Comparison of ENCODE assay signal across 14 cellular contexts in genomic region chr5:149381261-149381985, GRCh38. TPM values are rescaled to one million over a fixed set of nuclear protein-coding genes. Genes with fewer than 3 reads are reported as not detected.
DNase-seq lines count a peak whose midpoint lies in the region; ATAC-seq and TF ChIP-seq lines count a peak whose summit lies in the region.
"Had no signal": no experiment of that assay in that cellular context is flagged by ENCODE, and none has a peak within 500 bp of the region (broad histone marks: within the 10 kb centered on the region; RNA-seq: fewer than 3 reads in every experiment).

No MANE protein-coding gene starts in this region.

- H3K9me3 Mint-ChIP-seq in stimulated activated effector memory CD8-positive, alpha-beta T cell treated with anti-CD3 and anti-CD28 coated beads, Interleukin-12 subunit alpha, Interleukin-12 subunit beta, amount 100 ng/mL, for 72 hours, result no peaks in the 10 kb centered on the region
- H3K9me3 Mint-ChIP-seq: HFFc6 had no signal

- intact Hi-C loops in esophagus squamous epithelium (cut with DNase I), result loop anchor here (5.0 kb wide), 1 partner anchor 51 kb away; no protein-coding TSS in a partner anchor

- ATAC-seq in GM19463 (IDR thresholded peaks at IDR 0.05; ENCODE audit: unreplicated experiment) (peak; percentile 14), HG03432 (IDR thresholded peaks at IDR 0.05; ENCODE audit: unreplicated experiment) (peak; percentile 19)
- peak; percentile 27 for ATAC-seq in stimulated activated effector memory CD8-positive, alpha-beta T cell treated with anti-CD3 and anti-CD28 coated beads, Interleukin-12 subunit alpha, Interleukin-12 subunit beta, amount 100 ng/mL, for 72 hours

- no peaks in the 10 kb centered on the region for H3K27me3 ChIP-seq in esophagus squamous epithelium

- no peak overlapping the region for H3K27ac Mint-ChIP-seq in stimulated activated effector memory CD8-positive, alpha-beta T cell treated with anti-CD3 and anti-CD28 coated beads, Interleukin-12 subunit alpha, Interleukin-12 subunit beta, amount 100 ng/mL, for 72 hours
- H3K27ac Mint-ChIP-seq: HFFc6 had no signal

- no peak for TF ChIP-seq CTCF in esophagus squamous epithelium (IDR thresholded peaks at IDR 0.05)

- H3K27ac ChIP-seq in esophagus squamous epithelium, result peak overlapping the region; percentile 71 to 91 (median 84)
- H3K27ac ChIP-seq: SK-N-MC had no signal

- WGBS in esophagus squamous epithelium, 2 donors, result 55% methylated on average over 5 of the region's 8 CpGs; no CpG with 5 or more reads in 1 of the 2 donors

- H3K4me1 Mint-ChIP-seq in stimulated activated effector memory CD8-positive, alpha-beta T cell treated with anti-CD3 and anti-CD28 coated beads, Interleukin-12 subunit alpha, Interleukin-12 subunit beta, amount 100 ng/mL, for 72 hours, result no peaks in the 10 kb centered on the region

- H3K36me3 Mint-ChIP-seq in stimulated activated effector memory CD8-positive, alpha-beta T cell treated with anti-CD3 and anti-CD28 coated beads, Interleukin-12 subunit alpha, Interleukin-12 subunit beta, amount 100 ng/mL, for 72 hours, result no peaks in the 10 kb centered on the region

- no peaks in the 10 kb centered on the region for H3K36me3 ChIP-seq in esophagus squamous epithelium

- TF ChIP-seq POLR2A in esophagus squamous epithelium (IDR thresholded peaks at IDR 0.05), result no peak

- peak overlapping the region in 3 of 4 donors; percentile 18 to 42 (median 25) for H3K4me3 ChIP-seq in esophagus squamous epithelium
- H3K4me3 ChIP-seq: SK-N-MC had no signal

- DNase-seq in esophagus squamous epithelium (lab: John Stamatoyannopoulos, UW), result no peak
- no peak for DNase-seq in stimulated activated effector memory CD8-positive, alpha-beta T cell treated with anti-CD3 and anti-CD28 coated beads, Interleukin-12 subunit alpha, Interleukin-12 subunit beta, amount 100 ng/mL, for 72 hours (ENCODE audit: low spot score in 2 of 2)
- DNase-seq in SIG-M5 (lab: John Stamatoyannopoulos, UW), result no peak
- DNase-seq in NCI-H1092 treated with DMSO at 0.1 percent for 48 hours (lab: John Stamatoyannopoulos, UW), result no peak
- DNase-seq in NCI-H526 (lab: John Stamatoyannopoulos, UW), result no peak
- DNase-seq in NCI-H1092 (lab: John Stamatoyannopoulos, UW), result no peak
- DNase-seq: DMS 273 treated with DMSO at 0.1 percent for 48 hours, NCI-H2171 had no signal

- peaks cover 9 to 68% (median 28%) of the 10 kb centered on the region in 3 donors for H3K4me1 ChIP-seq in esophagus squamous epithelium

- H3K9me3 ChIP-seq in esophagus squamous epithelium, result no peaks in the 10 kb centered on the region

- H3K4me3 Mint-ChIP-seq in stimulated activated effector memory CD8-positive, alpha-beta T cell treated with anti-CD3 and anti-CD28 coated beads, Interleukin-12 subunit alpha, Interleukin-12 subunit beta, amount 100 ng/mL, for 72 hours, result no peak overlapping the region
- H3K4me3 Mint-ChIP-seq: HFFc6 had no signal

RNA-seq across cellular contexts. Expression of gene IL17B, which starts 2.3 kb away (rescaled TPM):
- total RNA-seq in esophagus squamous epithelium, result 1 to 10 TPM in 3 of 4 donors, not detected in 1; 2.0 to 2.5 (median 2.1) TPM
- total RNA-seq: bronchial epithelial cell, mononuclear cell had no signal

RNA-seq across cellular contexts. Expression of gene PCYOX1L, which starts 23.6 kb away (rescaled TPM):
- 1 to 10 TPM; 2.1 to 4.6 (median 3.1) TPM for total RNA-seq in esophagus squamous epithelium

RNA-seq across cellular contexts. Expression of gene GRPEL2, which starts 36.1 kb away (rescaled TPM):
- total RNA-seq in esophagus squamous epithelium, result 10 to 100 TPM; 23.1 to 43.3 (median 27.1) TPM
